Comparison of ENCODE assay signal across 13 cellular contexts in genomic region chr5:149745944-149746326, GRCh38.
"Had no signal": no experiment of that assay in that cellular context is flagged by ENCODE, and none has a peak within 500 bp of the region (broad histone marks: within the 10 kb centered on the region; RNA-seq: fewer than 3 reads in every experiment).

No MANE protein-coding gene starts in this region.

- H3K27ac ChIP-seq: neutrophil, thoracic aorta had no signal

- H3K9me3 ChIP-seq: neutrophil, thoracic aorta had no signal

- H3K27me3 ChIP-seq: neutrophil had no signal

- DNase-seq: activated B cell treated with CpG ODN at 0.5 μM for 24 hours; activated CD4-positive, alpha-beta T cell treated with anti-CD3 and anti-CD28 coated beads for 48 hours; aorta; dermis blood vessel endothelial cell; endodermal cell; natural killer cell; stimulated activated naive CD8-positive, alpha-beta T cell treated with anti-CD3 and anti-CD28 coated beads, Interleukin-15, amount 100 ng/mL, for 72 hours; T-helper 2 cell had no signal

- H3K36me3 ChIP-seq: neutrophil, thoracic aorta had no signal

- ATAC-seq: left lobe of liver, natural killer cell had no signal

- FAIRE-seq: islet of Langerhans had no signal

- H3K4me3 ChIP-seq: skin epidermis, thoracic aorta had no signal
